In the genomic region with DNA sequence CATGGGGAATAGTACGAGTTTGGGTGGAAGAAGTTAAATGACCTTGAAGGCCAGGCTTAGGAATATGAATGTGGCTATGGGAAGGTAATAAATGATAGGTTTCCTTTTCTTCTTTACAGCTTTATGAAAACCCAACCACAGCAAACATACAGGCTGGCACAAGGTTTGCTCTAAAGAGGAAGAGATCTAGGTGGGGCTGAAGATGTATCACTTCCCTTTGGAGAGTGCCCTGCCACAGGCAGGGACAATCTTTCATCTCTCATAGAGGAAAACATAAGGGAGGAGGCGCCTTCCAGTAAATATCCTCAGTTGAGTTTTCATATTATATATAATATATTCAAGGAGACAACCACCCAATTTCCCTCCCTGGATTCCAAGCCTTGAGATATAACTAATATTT, we compare ENCODE assay signal across 2 cellular contexts.
TF ChIP-seq lines count a peak whose summit lies in the region.

No MANE protein-coding gene starts in this region.

TF ChIP-seq in IMR-90, 13 proteins besides CTCF, POLR2A, EP300 and RAD21 (continued from another document):
- TF ChIP-seq USF2 (IDR thresholded peaks at IDR 0.05; ENCODE audit: low read depth, low read length) (no peak), MAFK (IDR thresholded peaks at IDR 0.05; ENCODE audit: low read depth, low read length) (no peak), RFX5 (IDR thresholded peaks at IDR 0.05; ENCODE audit: low read depth, low read length) (no peak), MXI1 (IDR thresholded peaks at IDR 0.05; ENCODE audit: borderline replicate concordance, low read depth, low read length) (no peak), FOS (IDR thresholded peaks at IDR 0.05; ENCODE audit: low read depth, low read length) (no peak), MAZ (IDR thresholded peaks at IDR 0.05; ENCODE audit: borderline replicate concordance, low read depth, low read length) (no peak), RCOR1 (IDR thresholded peaks at IDR 0.05; ENCODE audit: insufficient replicate concordance, low read length) (no peak)

TF ChIP-seq in endothelial cell of umbilical vein, 7 proteins besides CTCF, POLR2A, EP300 and RAD21 (continued from another document):
- TF ChIP-seq, protein P1, sequence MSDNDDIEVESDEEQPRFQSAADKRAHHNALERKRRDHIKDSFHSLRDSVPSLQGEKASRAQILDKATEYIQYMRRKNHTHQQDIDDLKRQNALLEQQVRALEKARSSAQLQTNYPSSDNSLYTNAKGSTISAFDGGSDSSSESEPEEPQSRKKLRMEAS (IDR thresholded peaks at IDR 0.05; ENCODE audit: insufficient read depth, insufficient read length), result no peak
